9 cellular contexts compared by ENCODE assay signal in the genomic region with DNA sequence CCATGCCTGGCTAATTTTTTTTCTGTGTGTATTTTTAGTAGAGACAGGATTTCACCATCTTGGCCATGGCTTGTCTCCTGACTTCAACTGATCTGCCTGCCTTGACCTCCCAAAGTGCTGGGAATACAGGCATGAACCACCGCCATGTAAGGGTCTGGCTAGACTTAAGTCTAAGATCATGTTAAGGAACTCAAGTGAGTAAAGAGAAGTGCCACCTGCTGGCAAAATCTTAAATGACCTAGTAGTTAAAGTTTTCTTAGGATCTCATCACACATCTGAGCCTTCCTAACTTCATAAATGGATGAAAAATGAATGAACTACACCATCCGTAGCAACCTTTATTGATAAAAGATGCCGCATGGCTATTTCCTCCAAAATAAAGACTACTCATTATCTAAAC. TPM values are rescaled to one million over a fixed set of nuclear protein-coding genes. Genes with fewer than 3 reads are reported as not detected.
A peak's percentile ranks its signal among the peaks of the same experiment; 100 is the strongest.
DNase-seq lines count a peak whose midpoint lies in the region; ATAC-seq, FAIRE-seq and TF ChIP-seq lines count a peak whose summit lies in the region.
"Had no signal": no experiment of that assay in that cellular context is flagged by ENCODE, and none has a peak within 500 bp of the region (broad histone marks: within the 10 kb centered on the region; RNA-seq: fewer than 3 reads in every experiment).

No MANE protein-coding gene starts in this region.

- no peak overlapping the region for H2AFZ ChIP-seq in OCI-LY3 (ENCODE audit: low read depth, low read length)

- CTCF ChIA-PET in BJ (lab: Yijun Ruan, JAX): interaction anchor here (1.0 to 1.4 kb wide), 2 partner anchors 570 to 571 kb away, joined by 4 to 6 read pairs; no protein-coding TSS in a partner anchor

- H3K9ac ChIP-seq in OCI-LY3 (ENCODE audit: low read length): no peak overlapping the region

- no peaks in the 10 kb centered on the region for H4K20me1 ChIP-seq in OCI-LY3 (ENCODE audit: insufficient read depth, low read length)

- no peaks in the 10 kb centered on the region for H3K79me2 ChIP-seq in OCI-LY3 (ENCODE audit: low read length)

- peak; percentile 77 for FAIRE-seq in GM19239 (lab: Jason Lieb, UNC)
- FAIRE-seq: endometrium had no signal

- POLR2A ChIA-PET in BJ (lab: Charles Lee): no interaction called here

- no peaks in the 10 kb centered on the region for H3K36me3 ChIP-seq in BJ (ENCODE audit: control insufficient read depth, insufficient read depth, low read length)
- no peaks in the 10 kb centered on the region for H3K36me3 ChIP-seq in OCI-LY3 (replicated peaks; ENCODE audit: low read depth, low read length)

- H3K27me3 ChIP-seq in BJ (ENCODE audit: control insufficient read depth, insufficient read depth, low read length) (no peaks in the 10 kb centered on the region), OCI-LY3 (ENCODE audit: low read depth, low read length) (no peaks in the 10 kb centered on the region)

- no peak overlapping the region for H3K4me2 ChIP-seq in OCI-LY3 (ENCODE audit: low read length)

- DNase-seq in BJ (ENCODE audit: low read depth) (no peak), GM19239 (ENCODE audit: insufficient read length, low spot score) (no peak), fibroblast of pulmonary artery (ENCODE audit: low read depth) (peak; percentile 74), GM19238 (ENCODE audit: insufficient read length, low spot score) (no peak), NCI-H1092 (lab: John Stamatoyannopoulos, UW) (no peak)

- no peaks in the 10 kb centered on the region for H3K4me1 ChIP-seq in OCI-LY3 (ENCODE audit: low read length)

- H3K4me3 ChIP-seq in BJ (ENCODE audit: low read depth, low read length) (no peak overlapping the region), OCI-LY3 (ENCODE audit: low read length) (no peak overlapping the region), fibroblast of pulmonary artery (replicated peaks; ENCODE audit: low read depth, low read length) (no peak overlapping the region)

- no peak for ATAC-seq in GM21528 (IDR thresholded peaks at IDR 0.05; ENCODE audit: low FRiP score, unreplicated experiment)
- ATAC-seq in GM19328 (IDR thresholded peaks at IDR 0.05; ENCODE audit: unreplicated experiment): no peak

- H3K9me3 ChIP-seq in OCI-LY3 (ENCODE audit: insufficient read depth, low read length): no peaks in the 10 kb centered on the region

- H3K27ac ChIP-seq in OCI-LY3 (ENCODE audit: low read length): no peak overlapping the region

- peak; percentile 49; the same call in 1 of the 2 replicates for TF ChIP-seq CTCF in BJ (IDR thresholded peaks at IDR 0.05; ENCODE audit: insufficient read depth, low read depth, low read length)
- TF ChIP-seq CTCF in OCI-LY3 (IDR thresholded peaks at IDR 0.05; ENCODE audit: low read depth, low read length): peak; percentile 52
- TF ChIP-seq CTCF in fibroblast of pulmonary artery (IDR thresholded peaks at IDR 0.05; ENCODE audit: low read length, missing control alignments): peak; percentile 45

RNA-seq across cellular contexts. Expression of a gene that starts 1.7 kb away (rescaled TPM):
- polyA plus RNA-seq in BJ (2011; rRNA removed): not detected in 2 replicates
- not detected in 2 replicates for polyA minus RNA-seq in BJ (2011; rRNA and poly(A)+ RNA removed)

RNA-seq across cellular contexts. Expression of a gene that starts 12.0 kb away (rescaled TPM):
- 77.4 and 188 TPM in 2 replicates for polyA plus RNA-seq in BJ (2011; rRNA removed)
- 71.9 and 84.9 TPM in 2 replicates for polyA minus RNA-seq in BJ (2011; rRNA and poly(A)+ RNA removed)

RNA-seq across cellular contexts. Expression of a gene that starts 59.7 kb away (rescaled TPM):
- polyA plus RNA-seq in BJ (2011; rRNA removed): 5.7 and 15.0 TPM in 2 replicates
- 4.1 and 5.6 TPM in 2 replicates for polyA minus RNA-seq in BJ (2011; rRNA and poly(A)+ RNA removed)
